Comparison of ENCODE assay signal across 1 cellular context in the genomic region with DNA sequence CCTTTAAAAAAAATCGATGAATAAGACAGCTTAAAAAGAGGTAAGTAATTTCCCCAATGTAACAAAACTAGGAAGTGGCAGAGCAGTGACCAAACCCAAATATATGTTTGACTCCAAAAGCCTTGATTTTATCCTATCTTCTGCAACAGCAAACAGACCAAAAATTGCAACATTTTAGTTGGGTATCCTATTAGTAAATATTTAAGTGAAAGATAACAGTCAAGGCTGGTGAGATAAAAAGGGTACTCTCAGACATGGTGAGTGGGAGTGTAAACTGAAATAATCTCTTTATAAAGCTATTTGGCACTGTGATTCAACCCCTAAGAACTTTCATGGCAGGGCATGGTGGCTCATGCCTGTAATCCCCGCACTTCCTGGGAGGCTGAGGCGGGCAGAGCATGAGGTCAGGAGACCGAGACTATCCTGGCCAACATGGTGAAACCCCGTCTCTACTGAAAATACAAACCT.
TF ChIP-seq lines count a peak whose summit lies in the region.

No MANE protein-coding gene starts in this region.

TF ChIP-seq in HCT116, 20 proteins besides CTCF, POLR2A, EP300 and RAD21 (continued from another document):
- TF ChIP-seq, protein P1, sequence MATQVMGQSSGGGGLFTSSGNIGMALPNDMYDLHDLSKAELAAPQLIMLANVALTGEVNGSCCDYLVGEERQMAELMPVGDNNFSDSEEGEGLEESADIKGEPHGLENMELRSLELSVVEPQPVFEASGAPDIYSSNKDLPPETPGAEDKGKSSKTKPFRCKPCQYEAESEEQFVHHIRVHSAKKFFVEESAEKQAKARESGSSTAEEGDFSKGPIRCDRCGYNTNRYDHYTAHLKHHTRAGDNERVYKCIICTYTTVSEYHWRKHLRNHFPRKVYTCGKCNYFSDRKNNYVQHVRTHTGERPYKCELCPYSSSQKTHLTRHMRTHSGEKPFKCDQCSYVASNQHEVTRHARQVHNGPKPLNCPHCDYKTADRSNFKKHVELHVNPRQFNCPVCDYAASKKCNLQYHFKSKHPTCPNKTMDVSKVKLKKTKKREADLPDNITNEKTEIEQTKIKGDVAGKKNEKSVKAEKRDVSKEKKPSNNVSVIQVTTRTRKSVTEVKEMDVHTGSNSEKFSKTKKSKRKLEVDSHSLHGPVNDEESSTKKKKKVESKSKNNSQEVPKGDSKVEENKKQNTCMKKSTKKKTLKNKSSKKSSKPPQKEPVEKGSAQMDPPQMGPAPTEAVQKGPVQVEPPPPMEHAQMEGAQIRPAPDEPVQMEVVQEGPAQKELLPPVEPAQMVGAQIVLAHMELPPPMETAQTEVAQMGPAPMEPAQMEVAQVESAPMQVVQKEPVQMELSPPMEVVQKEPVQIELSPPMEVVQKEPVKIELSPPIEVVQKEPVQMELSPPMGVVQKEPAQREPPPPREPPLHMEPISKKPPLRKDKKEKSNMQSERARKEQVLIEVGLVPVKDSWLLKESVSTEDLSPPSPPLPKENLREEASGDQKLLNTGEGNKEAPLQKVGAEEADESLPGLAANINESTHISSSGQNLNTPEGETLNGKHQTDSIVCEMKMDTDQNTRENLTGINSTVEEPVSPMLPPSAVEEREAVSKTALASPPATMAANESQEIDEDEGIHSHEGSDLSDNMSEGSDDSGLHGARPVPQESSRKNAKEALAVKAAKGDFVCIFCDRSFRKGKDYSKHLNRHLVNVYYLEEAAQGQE (IDR thresholded peaks at IDR 0.05; ENCODE audit: low read depth) = no peak
